Comparison of ENCODE assay signal across 1 cellular context in the genomic region with DNA sequence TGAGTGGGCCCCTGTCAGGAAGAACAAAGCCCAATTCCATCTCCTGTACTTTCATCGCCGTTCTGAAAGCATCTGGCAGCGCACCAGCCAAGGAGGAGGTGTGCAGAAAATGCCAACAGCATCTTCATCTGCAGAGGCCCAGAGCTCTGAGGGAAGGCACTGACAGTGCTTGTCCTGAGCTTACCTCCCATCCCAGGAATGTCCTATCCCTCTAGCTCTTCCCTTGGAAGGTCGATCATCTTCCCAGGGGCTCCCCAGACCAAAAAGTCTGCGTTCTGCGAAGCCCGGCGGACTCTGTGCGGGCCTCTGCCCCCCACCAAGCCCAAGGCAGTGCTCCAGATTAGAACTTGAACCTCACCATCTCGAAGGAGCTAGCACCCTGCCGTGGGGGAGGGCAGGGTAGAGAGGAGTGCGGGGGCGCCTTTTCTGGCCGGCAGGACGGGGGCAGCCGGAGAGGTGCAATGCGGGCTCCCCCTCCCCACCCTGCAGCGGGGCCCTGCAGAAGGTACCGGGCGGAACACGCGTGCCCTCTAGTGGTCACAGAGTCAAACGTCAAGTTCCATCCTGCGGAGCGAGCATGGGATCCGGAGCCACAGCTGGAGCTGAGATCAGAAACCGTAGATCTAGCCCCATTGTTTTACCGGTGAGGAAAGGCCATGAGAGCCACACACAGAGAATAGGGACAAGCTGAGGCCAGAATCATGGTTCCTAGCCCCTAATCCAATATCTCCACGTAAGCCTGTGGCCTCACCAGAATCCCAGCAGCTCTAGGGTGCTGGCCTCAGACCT.
A peak's percentile ranks its signal among the peaks of the same experiment; 100 is the strongest.
TF ChIP-seq lines count a peak whose summit lies in the region.

No MANE protein-coding gene starts in this region.

TF ChIP-seq in HepG2, 621 proteins besides CTCF, POLR2A, EP300 and RAD21 (continued from another document and continues in another):
- TF ChIP-seq ARID5B (CRISPR knock-in tag; IDR thresholded peaks at IDR 0.05) (0 out of 2 replicates have a peak, but pooled peaks have one; percentile 13), ZBTB42 (CRISPR knock-in tag; IDR thresholded peaks at IDR 0.05) (no peak), FOXA3 (CRISPR knock-in tag; IDR thresholded peaks at IDR 0.05) (0 out of 2 replicates have a peak, but pooled peaks have one; percentile 19), STAG1 (CRISPR knock-in tag; IDR thresholded peaks at IDR 0.05) (peak; percentile 85), NR2F6 (IDR thresholded peaks at IDR 0.05) (no peak), NR2F6 (CRISPR knock-in tag; IDR thresholded peaks at IDR 0.05) (0 out of 2 replicates have a peak, but pooled peaks have one; percentile 15), MAZ (IDR thresholded peaks at IDR 0.05; ENCODE audit: borderline replicate concordance, low read depth, low read length) (no peak), MAZ (CRISPR knock-in tag; IDR thresholded peaks at IDR 0.05; ENCODE audit: low read depth) (peak; percentile 40; the same call in 1 of the 2 replicates), ZNF687 (CRISPR knock-in tag; IDR thresholded peaks at IDR 0.05) (peak; percentile 55; the same call in 1 of the 2 replicates), MAFF (IDR thresholded peaks at IDR 0.05; ENCODE audit: low read depth, low read length) (no peak), XRCC5 (optimal IDR thresholded peaks at IDR 0.05; ENCODE audit: low read length) (peak; percentile 75), ERF (CRISPR knock-in tag; IDR thresholded peaks at IDR 0.05) (peak; percentile 45; the same call in 1 of the 2 replicates), ZNF792 (CRISPR knock-in tag; IDR thresholded peaks at IDR 0.05) (0 out of 2 replicates have a peak, but pooled peaks have one; percentile 25), YY1 (IDR thresholded peaks at IDR 0.05; ENCODE audit: insufficient read depth, insufficient replicate concordance, low read depth, low read length) (peak; percentile 21), ATAD3A (CRISPR knock-in tag; IDR thresholded peaks at IDR 0.05) (peak; percentile 55; the same call in 1 of the 2 replicates), NFATC3 (CRISPR knock-in tag; IDR thresholded peaks at IDR 0.05) (no peak), RARA (CRISPR knock-in tag; IDR thresholded peaks at IDR 0.05) (no peak), CENPT (CRISPR knock-in tag; IDR thresholded peaks at IDR 0.05; ENCODE audit: low read depth) (no peak), KDM3A (CRISPR knock-in tag; IDR thresholded peaks at IDR 0.05; ENCODE audit: low read depth) (0 out of 2 replicates have a peak, but pooled peaks have one; percentile 50), PAX8 (CRISPR knock-in tag; IDR thresholded peaks at IDR 0.05; ENCODE audit: borderline replicate concordance) (no peak), MYC (CRISPR knock-in tag; IDR thresholded peaks at IDR 0.05; ENCODE audit: borderline replicate concordance) (peak; percentile 33; the same call in 1 of the 2 replicates), ZNF580 (CRISPR knock-in tag; IDR thresholded peaks at IDR 0.05; ENCODE audit: borderline replicate concordance, low read depth) (0 out of 2 replicates have a peak, but pooled peaks have one; percentile 41), ZSCAN25 (CRISPR knock-in tag; IDR thresholded peaks at IDR 0.05) (peak; percentile 28; the same call in 1 of the 2 replicates), TSC22D2 (CRISPR knock-in tag; IDR thresholded peaks at IDR 0.05; ENCODE audit: borderline replicate concordance) (peak; percentile 67; the same call in 1 of the 2 replicates), SRSF1 (optimal IDR thresholded peaks at IDR 0.05; ENCODE audit: low read depth, low read length) (peak; percentile 42), ZNF331 (CRISPR knock-in tag; IDR thresholded peaks at IDR 0.05) (0 out of 2 replicates have a peak, but pooled peaks have one; percentile 23), ZBTB49 (CRISPR knock-in tag; IDR thresholded peaks at IDR 0.05; ENCODE audit: borderline replicate concordance) (peak; percentile 65; the same call in 1 of the 2 replicates), TFAP4 (IDR thresholded peaks at IDR 0.05; ENCODE audit: borderline replicate concordance, low read depth) (0 out of 2 replicates have a peak, but pooled peaks have one; percentile 36), PPARG (CRISPR knock-in tag; conservative IDR thresholded peaks at IDR 0.05) (peak; percentile 34; the same call in 1 of the 2 replicates), HOXA5 (CRISPR knock-in tag; IDR thresholded peaks at IDR 0.05) (0 out of 2 replicates have a peak, but pooled peaks have one; percentile 43), HDAC2 (CRISPR knock-in tag; IDR thresholded peaks at IDR 0.05) (0 out of 2 replicates have a peak, but pooled peaks have one; percentile 13)
- TF ChIP-seq, protein P1, sequence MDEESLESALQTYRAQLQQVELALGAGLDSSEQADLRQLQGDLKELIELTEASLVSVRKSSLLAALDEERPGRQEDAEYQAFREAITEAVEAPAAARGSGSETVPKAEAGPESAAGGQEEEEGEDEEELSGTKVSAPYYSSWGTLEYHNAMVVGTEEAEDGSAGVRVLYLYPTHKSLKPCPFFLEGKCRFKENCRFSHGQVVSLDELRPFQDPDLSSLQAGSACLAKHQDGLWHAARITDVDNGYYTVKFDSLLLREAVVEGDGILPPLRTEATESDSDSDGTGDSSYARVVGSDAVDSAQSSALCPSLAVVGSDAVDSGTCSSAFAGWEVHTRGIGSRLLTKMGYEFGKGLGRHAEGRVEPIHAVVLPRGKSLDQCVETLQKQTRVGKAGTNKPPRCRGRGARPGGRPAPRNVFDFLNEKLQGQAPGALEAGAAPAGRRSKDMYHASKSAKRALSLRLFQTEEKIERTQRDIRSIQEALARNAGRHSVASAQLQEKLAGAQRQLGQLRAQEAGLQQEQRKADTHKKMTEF (CRISPR knock-in tag; IDR thresholded peaks at IDR 0.05) = 0 out of 2 replicates have a peak, but pooled peaks have one; percentile 33
- TF ChIP-seq, protein P2, sequence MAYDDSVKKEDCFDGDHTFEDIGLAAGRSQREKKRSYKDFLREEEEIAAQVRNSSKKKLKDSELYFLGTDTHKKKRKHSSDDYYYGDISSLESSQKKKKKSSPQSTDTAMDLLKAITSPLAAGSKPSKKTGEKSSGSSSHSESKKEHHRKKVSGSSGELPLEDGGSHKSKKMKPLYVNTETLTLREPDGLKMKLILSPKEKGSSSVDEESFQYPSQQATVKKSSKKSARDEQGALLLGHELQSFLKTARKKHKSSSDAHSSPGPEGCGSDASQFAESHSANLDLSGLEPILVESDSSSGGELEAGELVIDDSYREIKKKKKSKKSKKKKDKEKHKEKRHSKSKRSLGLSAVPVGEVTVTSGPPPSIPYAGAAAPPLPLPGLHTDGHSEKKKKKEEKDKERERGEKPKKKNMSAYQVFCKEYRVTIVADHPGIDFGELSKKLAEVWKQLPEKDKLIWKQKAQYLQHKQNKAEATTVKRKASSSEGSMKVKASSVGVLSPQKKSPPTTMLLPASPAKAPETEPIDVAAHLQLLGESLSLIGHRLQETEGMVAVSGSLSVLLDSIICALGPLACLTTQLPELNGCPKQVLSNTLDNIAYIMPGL (CRISPR knock-in tag; IDR thresholded peaks at IDR 0.05; ENCODE audit: borderline replicate concordance in 1 of 2, low read depth in 1 of 2) = peak; percentile 37 to 38; a peak in 1 of 4 replicates
- TF ChIP-seq, protein P3, sequence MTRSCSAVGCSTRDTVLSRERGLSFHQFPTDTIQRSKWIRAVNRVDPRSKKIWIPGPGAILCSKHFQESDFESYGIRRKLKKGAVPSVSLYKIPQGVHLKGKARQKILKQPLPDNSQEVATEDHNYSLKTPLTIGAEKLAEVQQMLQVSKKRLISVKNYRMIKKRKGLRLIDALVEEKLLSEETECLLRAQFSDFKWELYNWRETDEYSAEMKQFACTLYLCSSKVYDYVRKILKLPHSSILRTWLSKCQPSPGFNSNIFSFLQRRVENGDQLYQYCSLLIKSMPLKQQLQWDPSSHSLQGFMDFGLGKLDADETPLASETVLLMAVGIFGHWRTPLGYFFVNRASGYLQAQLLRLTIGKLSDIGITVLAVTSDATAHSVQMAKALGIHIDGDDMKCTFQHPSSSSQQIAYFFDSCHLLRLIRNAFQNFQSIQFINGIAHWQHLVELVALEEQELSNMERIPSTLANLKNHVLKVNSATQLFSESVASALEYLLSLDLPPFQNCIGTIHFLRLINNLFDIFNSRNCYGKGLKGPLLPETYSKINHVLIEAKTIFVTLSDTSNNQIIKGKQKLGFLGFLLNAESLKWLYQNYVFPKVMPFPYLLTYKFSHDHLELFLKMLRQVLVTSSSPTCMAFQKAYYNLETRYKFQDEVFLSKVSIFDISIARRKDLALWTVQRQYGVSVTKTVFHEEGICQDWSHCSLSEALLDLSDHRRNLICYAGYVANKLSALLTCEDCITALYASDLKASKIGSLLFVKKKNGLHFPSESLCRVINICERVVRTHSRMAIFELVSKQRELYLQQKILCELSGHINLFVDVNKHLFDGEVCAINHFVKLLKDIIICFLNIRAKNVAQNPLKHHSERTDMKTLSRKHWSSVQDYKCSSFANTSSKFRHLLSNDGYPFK (CRISPR knock-in tag; IDR thresholded peaks at IDR 0.05; ENCODE audit: borderline replicate concordance) = no peak
